In genomic region chr10:89164080-89164479, GRCh38 we compare ENCODE assay signal across 10 cellular contexts. TPM values are rescaled to one million over a fixed set of nuclear protein-coding genes. Genes with fewer than 3 reads are reported as not detected.
DNase-seq lines count a peak whose midpoint lies in the region; ATAC-seq, FAIRE-seq and TF ChIP-seq lines count a peak whose summit lies in the region.
"Had no signal": no experiment of that assay in that cellular context is flagged by ENCODE, and none has a peak within 500 bp of the region (broad histone marks: within the 10 kb centered on the region; RNA-seq: fewer than 3 reads in every experiment).

No MANE protein-coding gene starts in this region.

- peak; percentile 26 for ATAC-seq in GM21619 (IDR thresholded peaks at IDR 0.05; ENCODE audit: unreplicated experiment)
- ATAC-seq in HG03196 (IDR thresholded peaks at IDR 0.05; ENCODE audit: unreplicated experiment), result no peak

- no peak for TF ChIP-seq RAD21 in liver (IDR thresholded peaks at IDR 0.05)

- H3K9ac ChIP-seq in liver (ENCODE audit: low read depth in 1 of 2, low read length in 2 of 2), result no peak overlapping the region

- TF ChIP-seq CTCF in GM12875 (IDR thresholded peaks at IDR 0.05; ENCODE audit: borderline replicate concordance, insufficient read depth, low read depth, low read length), result no peak
- TF ChIP-seq CTCF in liver (IDR thresholded peaks at IDR 0.05; ENCODE audit: low read depth, low read length, missing input control), result no peak

- H3K27ac ChIP-seq in liver (ENCODE audit: low read depth in 1 of 2, low read length in 2 of 2), result peak overlapping the region; percentile 34 to 48

- no peaks in the 10 kb centered on the region for H3K36me3 ChIP-seq in liver (ENCODE audit: control insufficient read depth in 4 of 4, insufficient read depth in 3 of 4, low read depth in 1 of 4, low read length in 3 of 4)

- DNase-seq in MV-4-11 (lab: John Stamatoyannopoulos, UW), result peak; percentile 50
- no peak for DNase-seq in RCC 7860 (ENCODE audit: low spot score)
- no peak for DNase-seq in activated CD4-positive, CD25-positive, alpha-beta regulatory T cell treated with anti-CD3 and anti-CD28 coated beads, Interleukin-2, amount 50 U/mL, for 72 hours
- no peak for DNase-seq in kidney glomerular epithelial cell (lab: John Stamatoyannopoulos, UW)
- DNase-seq: IMR-90 had no signal

- FAIRE-seq in RCC 7860 (lab: Jason Lieb, UNC), result no peak

- H3K4me1 ChIP-seq in liver (ENCODE audit: control insufficient read depth in 4 of 4, insufficient read depth in 4 of 4, low read length in 3 of 4), result peaks cover 0 to 8% (median 7%) of the 10 kb centered on the region in 4 donors

- no peaks in the 10 kb centered on the region for H3K27me3 ChIP-seq in liver (ENCODE audit: control insufficient read depth in 4 of 4, insufficient read depth in 4 of 4, low read length in 3 of 4)

- peak overlapping the region; percentile 5 for H3K4me3 ChIP-seq in GM12875 (ENCODE audit: low read depth, low read length)
- H3K4me3 ChIP-seq in liver (ENCODE audit: low read depth in 1 of 3, low read length in 3 of 3), result no peak overlapping the region

- no peaks in the 10 kb centered on the region for H3K9me3 ChIP-seq in liver (ENCODE audit: control insufficient read depth in 4 of 4, low read length in 3 of 4)

- WGBS in liver, result 66% methylated on average over 3 of the region's 3 CpGs

TF ChIP-seq in liver, 16 proteins besides CTCF, POLR2A, EP300 and RAD21:
- TF ChIP-seq JUND (IDR thresholded peaks at IDR 0.05) (no peak), HNF4G (IDR thresholded peaks at IDR 0.05) (no peak), MAX (IDR thresholded peaks at IDR 0.05) (peak; percentile 1), GABPA (IDR thresholded peaks at IDR 0.05 in 1 of 2, conservative IDR thresholded peaks at IDR 0.05 in 1 of 2) (no peak), FOXA2 (IDR thresholded peaks at IDR 0.05) (no peak), ATF3 (IDR thresholded peaks at IDR 0.05) (no peak), REST (IDR thresholded peaks at IDR 0.05) (no peak), YY1 (IDR thresholded peaks at IDR 0.05) (peak; percentile 1)
TF ChIP-seq in liver: peak in this region for 2.

RNA-seq across cellular contexts. Expression of gene CH25H, which starts 43.0 kb away (rescaled TPM):
- total RNA-seq in liver, result under 1 TPM in 1 of 2 donors, not detected in 1; 0.08 TPM
- under 1 TPM; 0.25 to 0.33 TPM for polyA plus RNA-seq in liver
- total RNA-seq: T-helper 2 cell treated with Interferon-gamma antibody and Interleukin-4, amounts not matched to agents 100 ng/mL and 5 ng/mL, for 36 hours had no signal
